Comparison of ENCODE assay signal across 9 cellular contexts in genomic region chr21:16535100-16535418, GRCh38.
DNase-seq lines count a peak whose midpoint lies in the region; ATAC-seq and TF ChIP-seq lines count a peak whose summit lies in the region.
"Had no signal": no experiment of that assay in that cellular context is flagged by ENCODE, and none has a peak within 500 bp of the region (broad histone marks: within the 10 kb centered on the region; RNA-seq: fewer than 3 reads in every experiment).

No MANE protein-coding gene starts in this region.

- ATAC-seq in GM18858 (IDR thresholded peaks at IDR 0.05; ENCODE audit: unreplicated experiment) (no peak), HG03442 (IDR thresholded peaks at IDR 0.05; ENCODE audit: unreplicated experiment) (no peak), HG03342 (IDR thresholded peaks at IDR 0.05; ENCODE audit: unreplicated experiment) (no peak)
- ATAC-seq: stimulated activated naive CD8-positive, alpha-beta T cell treated with anti-CD3 and anti-CD28 coated beads, Interleukin-15, Interleukin-2, amounts not matched to agents 100 U/mL and 50 U/mL, for 24 hours had no signal

- peak; percentile 36 for DNase-seq in DMS114 treated with DMSO at 0.1 percent for 48 hours (lab: John Stamatoyannopoulos, UW; ENCODE audit: unreplicated experiment)
- DNase-seq in SK-N-SH, result peak; percentile 28
- DNase-seq in fibroblast of villous mesenchyme (ENCODE audit: low read depth), result peak; percentile 61
- peak; percentile 54 for DNase-seq in prostate gland (ENCODE audit: low spot score)
- no peak for DNase-seq in AML-193 (lab: John Stamatoyannopoulos, UW)
- DNase-seq: stimulated activated naive CD8-positive, alpha-beta T cell treated with anti-CD3 and anti-CD28 coated beads, Interleukin-15, Interleukin-2, amounts not matched to agents 100 U/mL and 50 U/mL, for 24 hours had no signal

- POLR2A ChIA-PET in SK-N-SH (lab: Yijun Ruan, JAX), result no interaction called here

- intact Hi-C loops in prostate gland (cut with DNase I), result loop anchor here (10.0 kb wide), 1 partner anchor 340 kb away; no protein-coding TSS in a partner anchor

- TF ChIP-seq CTCF in SK-N-SH (IDR thresholded peaks at IDR 0.05) (no peak), fibroblast of villous mesenchyme (IDR thresholded peaks at IDR 0.05; ENCODE audit: insufficient read depth, low read depth, low read length) (no peak), prostate gland (IDR thresholded peaks at IDR 0.05) (no peak)

- TF ChIP-seq EP300 in SK-N-SH (IDR thresholded peaks at IDR 0.05; ENCODE audit: borderline replicate concordance in 1 of 2, low read depth in 1 of 2, low read length in 1 of 2), result no peak

- WGBS in SK-N-SH (ENCODE audit: low lambda C conversion rate), result 6% methylated on average over 6 of the region's 6 CpGs
- WGBS in prostate gland, result 12% methylated on average over 6 of the region's 6 CpGs

- H3K9me2 ChIP-seq in SK-N-SH, result no peaks in the 10 kb centered on the region; the same call in 1 of the 2 replicates

- H3F3A ChIP-seq in SK-N-SH (replicated peaks; ENCODE audit: insufficient read depth), result no peaks in the 10 kb centered on the region

- H3K9me3 ChIP-seq in SK-N-SH (no peaks in the 10 kb centered on the region), prostate gland (no peaks in the 10 kb centered on the region)

- H3K27ac ChIP-seq in SK-N-SH (ENCODE audit: low read depth in 2 of 2, low read length in 1 of 2), result peak overlapping the region; percentile 17 to 98
- peak overlapping the region; percentile 78 for H3K27ac ChIP-seq in prostate gland

- peak overlapping the region; percentile 78 for H3K4me2 ChIP-seq in SK-N-SH

- H3K27me3 ChIP-seq in SK-N-SH (ENCODE audit: insufficient read depth) (no peaks in the 10 kb centered on the region), prostate gland (replicated peaks; ENCODE audit: insufficient read depth) (no peaks in the 10 kb centered on the region)

- no peaks in the 10 kb centered on the region for H3K79me2 ChIP-seq in SK-N-SH (ENCODE audit: insufficient read depth)

- H3K4me1 ChIP-seq in SK-N-SH (ENCODE audit: control insufficient read depth in 1 of 2, insufficient read depth in 2 of 2, low read depth in 1 of 2, low read length in 1 of 2) (peaks cover 8 to 9% of the 10 kb centered on the region in 2 experiments; a peak in 3 of 4 replicates), prostate gland (replicated peaks) (no peaks in the 10 kb centered on the region)

- H3K36me3 ChIP-seq in SK-N-SH (replicated peaks in 1 of 2; ENCODE audit: control insufficient read depth in 1 of 2, insufficient read depth in 2 of 2, low read length in 1 of 2) (peaks cover 0 to 2% of the 10 kb centered on the region in 2 experiments), prostate gland (no peaks in the 10 kb centered on the region)

- H3K4me3 ChIP-seq in SK-N-SH (ENCODE audit: low read depth in 2 of 2, low read length in 1 of 2) (peak overlapping the region; percentile 50 to 65), fibroblast of villous mesenchyme (ENCODE audit: low read depth, low read length) (peak overlapping the region; percentile 35), prostate gland (peak overlapping the region; percentile 31 to 40)

- TF ChIP-seq RAD21 in SK-N-SH (IDR thresholded peaks at IDR 0.05; ENCODE audit: low read length), result no peak

- peak overlapping the region; percentile 96 for H2AFZ ChIP-seq in SK-N-SH (ENCODE audit: low read depth)

- peak overlapping the region; percentile 79; the same call in 1 of the 2 replicates for H3K9ac ChIP-seq in SK-N-SH

- CTCF ChIA-PET in SK-N-SH (lab: Yijun Ruan, JAX), result interaction anchor here (0.9 kb wide), 1 partner anchor 80 kb away, joined by 3 read pairs; no protein-coding TSS in a partner anchor

- TF ChIP-seq POLR2A in prostate gland (IDR thresholded peaks at IDR 0.05), result no peak

- H4K20me1 ChIP-seq in SK-N-SH (ENCODE audit: insufficient read depth), result no peaks in the 10 kb centered on the region

TF ChIP-seq in SK-N-SH, 30 proteins besides CTCF, POLR2A, EP300 and RAD21:
- TF ChIP-seq TAF1 (IDR thresholded peaks at IDR 0.05; ENCODE audit: borderline replicate concordance, low read depth, low read length) (peak; percentile 25; the same call in 1 of the 2 replicates), RCOR1 (IDR thresholded peaks at IDR 0.05; ENCODE audit: low read length) (peak; percentile 34; the same call in 1 of the 2 replicates), SIN3A (IDR thresholded peaks at IDR 0.05; ENCODE audit: borderline replicate concordance, low read depth, low read length) (no peak)
TF ChIP-seq in SK-N-SH: peak in this region for 2.

Comparison
In these comparisons a context has a peak if more than half of its experiments do, and no peak if none do; other contexts are left out.
1. DNase-seq: peak in DMS114 treated with DMSO at 0.1 percent for 48 hours (single experiment), SK-N-SH (single experiment), fibroblast of villous mesenchyme (single experiment) and prostate gland (single experiment); none in AML-193 (0 of 2).
2. Peak in every context shown above with its lines, with median percentiles within 50 percentile points of each other: H3K4me3 ChIP-seq.